26 cellular contexts compared by ENCODE assay signal in genomic region chr16:11248133-11248532, GRCh38. TPM values are rescaled to one million over a fixed set of nuclear protein-coding genes. Genes with fewer than 3 reads are reported as not detected.
DNase-seq lines count a peak whose midpoint lies in the region; ATAC-seq and FAIRE-seq lines count a peak whose summit lies in the region.
"Had no signal": no experiment of that assay in that cellular context is flagged by ENCODE, and none has a peak within 500 bp of the region (broad histone marks: within the 10 kb centered on the region; RNA-seq: fewer than 3 reads in every experiment).

No MANE protein-coding gene starts in this region.

- H3K36me3 Mint-ChIP-seq in activated CD4-positive, alpha-beta T cell treated with anti-CD3 and anti-CD28 coated beads for 36 hours (ENCODE audit: low read depth) = peaks cover 38% of the 10 kb centered on the region
- H3K36me3 Mint-ChIP-seq in activated CD4-positive, alpha-beta memory T cell treated with anti-CD3 and anti-CD28 coated beads, Interleukin-2, amount 10 ng/mL, durations not matched to agents 7 days and 5 days (ENCODE audit: low read depth) = peaks cover 51% of the 10 kb centered on the region
- H3K36me3 Mint-ChIP-seq in stimulated activated memory B cell treated with anti-CD40 and anti-IgM and Interleukin-4, amounts not matched to agents 10 μg/mL and 1 μg/mL and 100 μg/mL, for 72 hours = peaks cover 21% of the 10 kb centered on the region
- H3K36me3 Mint-ChIP-seq in T-helper 17 cell (ENCODE audit: low read depth) = peaks cover 2% of the 10 kb centered on the region

- ATAC-seq in activated CD4-positive, alpha-beta T cell treated with anti-CD3 and anti-CD28 coated beads for 36 hours = peak; percentile 4
- ATAC-seq in stimulated activated memory B cell treated with anti-CD40 and anti-IgM and Interleukin-4, amounts not matched to agents 10 μg/mL and 1 μg/mL and 100 μg/mL, for 72 hours = peak; percentile 37
- ATAC-seq in T-helper 17 cell = no peak
- ATAC-seq: left colon, T-cell had no signal

- no peaks in the 10 kb centered on the region for H3K9me3 ChIP-seq in T-helper 17 cell (ENCODE audit: control insufficient read depth, low read length, poor library complexity, severe bottlenecking)
- H3K9me3 ChIP-seq: colonic mucosa, SJCRH30, thyroid gland had no signal

- DNase-seq in activated CD4-positive, alpha-beta T cell treated with anti-CD3 and anti-CD28 coated beads for 36 hours = peak; percentile 55
- no peak for DNase-seq in activated CD4-positive, alpha-beta T cell treated with anti-CD3 and anti-CD28 coated beads for 1 hour
- DNase-seq in stimulated activated CD4-positive, alpha-beta T cell treated with anti-CD3 and anti-CD28 coated beads, Interleukin-1b, Interleukin-23, amount 100 ng/mL, for 48 hours = peak; percentile 69
- DNase-seq in stimulated activated CD4-positive, alpha-beta T cell treated with anti-CD3 and anti-CD28 coated beads, Interleukin-4, amount 100 ng/mL, for 4 hours = no peak
- DNase-seq in activated CD4-positive, alpha-beta memory T cell treated with anti-CD3 and anti-CD28 coated beads, Interleukin-2, amount 10 ng/mL, durations not matched to agents 7 days and 5 days = no peak
- DNase-seq in T-helper 17 cell (no peak), HTR-8/SVneo (ENCODE audit: insufficient read length, low spot score) (no peak)
- DNase-seq: colonic mucosa; glutamatergic neuron; H9; left colon; mesendoderm; MM.1S; NCI-H1436 treated with DMSO at 0.1 percent for 48 hours; NCI-H345; SJCRH30; stimulated activated CD4-positive, alpha-beta T cell treated with anti-CD3 and anti-CD28 coated beads, Interleukin-2, amount 100 ng/mL, for 24 hours; stimulated activated naive CD4-positive, alpha-beta T cell treated with Interleukin-2 at 50 U/mL for 16 hours; T-cell; thyroid gland had no signal

- POLR2A ChIA-PET in activated CD4-positive, alpha-beta T cell treated with anti-CD3 and anti-CD28 coated beads for 36 hours (lab: Charles Lee) = interaction anchor here (0.6 to 1.7 kb wide), 5 partner anchors 20 to 279 kb away, joined by 3 to 5 read pairs (median 3); partner anchors contain the start of gene TNP2
- POLR2A ChIA-PET in activated CD4-positive, alpha-beta memory T cell treated with anti-CD3 and anti-CD28 coated beads, Interleukin-2, amount 10 ng/mL, durations not matched to agents 7 days and 5 days (lab: Charles Lee) = interaction anchor here (0.7 to 3.8 kb wide), 15 partner anchors 8 to 276 kb away, joined by 3 to 37 read pairs (median 4); partner anchors contain the start of gene SOCS1

- intact Hi-C loops in activated CD4-positive, alpha-beta T cell treated with anti-CD3 and anti-CD28 coated beads for 36 hours (cut with DNase I, micrococcal nuclease) = no loop called here

- H3K27ac Mint-ChIP-seq in activated CD4-positive, alpha-beta T cell treated with anti-CD3 and anti-CD28 coated beads for 36 hours = peak overlapping the region; percentile 33
- H3K27ac Mint-ChIP-seq in activated CD4-positive, alpha-beta memory T cell treated with anti-CD3 and anti-CD28 coated beads, Interleukin-2, amount 10 ng/mL, durations not matched to agents 7 days and 5 days = peak overlapping the region; percentile 32
- H3K27ac Mint-ChIP-seq in stimulated activated memory B cell treated with anti-CD40 and anti-IgM and Interleukin-4, amounts not matched to agents 10 μg/mL and 1 μg/mL and 100 μg/mL, for 72 hours = peak overlapping the region; percentile 53
- H3K27ac Mint-ChIP-seq in T-helper 17 cell = no peak overlapping the region
- H3K27ac Mint-ChIP-seq: T-cell had no signal

- FAIRE-seq in HTR-8/SVneo (lab: Jason Lieb, UNC) = no peak

- H3K9me3 Mint-ChIP-seq in activated CD4-positive, alpha-beta T cell treated with anti-CD3 and anti-CD28 coated beads for 36 hours (ENCODE audit: low read depth) = no peaks in the 10 kb centered on the region
- no peaks in the 10 kb centered on the region for H3K9me3 Mint-ChIP-seq in activated CD4-positive, alpha-beta memory T cell treated with anti-CD3 and anti-CD28 coated beads, Interleukin-2, amount 10 ng/mL, durations not matched to agents 7 days and 5 days
- no peaks in the 10 kb centered on the region for H3K9me3 Mint-ChIP-seq in stimulated activated memory B cell treated with anti-CD40 and anti-IgM and Interleukin-4, amounts not matched to agents 10 μg/mL and 1 μg/mL and 100 μg/mL, for 72 hours
- H3K9me3 Mint-ChIP-seq: activated T-helper 2 cell treated with anti-CD3 and anti-CD28 coated beads, Interferon-gamma antibody, Interleukin-2, Interleukin-4, amounts not matched to agents 10 μg/mL and 5 μg/mL and 100 μg/mL, durations not matched to agents 14 hours and 24 hours and 36 hours; endodermal cell; H9; T-cell had no signal

- no peaks in the 10 kb centered on the region for H3K27me3 Mint-ChIP-seq in activated CD4-positive, alpha-beta T cell treated with anti-CD3 and anti-CD28 coated beads for 36 hours
- H3K27me3 Mint-ChIP-seq in activated CD4-positive, alpha-beta memory T cell treated with anti-CD3 and anti-CD28 coated beads, Interleukin-2, amount 10 ng/mL, durations not matched to agents 7 days and 5 days = no peaks in the 10 kb centered on the region
- no peaks in the 10 kb centered on the region for H3K27me3 Mint-ChIP-seq in stimulated activated memory B cell treated with anti-CD40 and anti-IgM and Interleukin-4, amounts not matched to agents 10 μg/mL and 1 μg/mL and 100 μg/mL, for 72 hours
- H3K27me3 Mint-ChIP-seq in T-helper 17 cell = no peaks in the 10 kb centered on the region
- H3K27me3 Mint-ChIP-seq: T-cell had no signal

- H3K4me3 Mint-ChIP-seq in activated CD4-positive, alpha-beta T cell treated with anti-CD3 and anti-CD28 coated beads for 36 hours = no peak overlapping the region
- H3K4me3 Mint-ChIP-seq in activated CD4-positive, alpha-beta memory T cell treated with anti-CD3 and anti-CD28 coated beads, Interleukin-2, amount 10 ng/mL, durations not matched to agents 7 days and 5 days = no peak overlapping the region
- no peak overlapping the region for H3K4me3 Mint-ChIP-seq in stimulated activated memory B cell treated with anti-CD40 and anti-IgM and Interleukin-4, amounts not matched to agents 10 μg/mL and 1 μg/mL and 100 μg/mL, for 72 hours
- no peak overlapping the region for H3K4me3 Mint-ChIP-seq in T-helper 17 cell
- H3K4me3 Mint-ChIP-seq: endodermal cell, H9, T-cell had no signal

- CTCF ChIA-PET in activated CD4-positive, alpha-beta T cell treated with anti-CD3 and anti-CD28 coated beads for 36 hours (lab: Charles Lee) = interaction anchor here (0.8 to 1.8 kb wide), 4 partner anchors 9 to 284 kb away, joined by 3 to 6 read pairs (median 4); no protein-coding TSS in a partner anchor
- CTCF ChIA-PET in activated CD4-positive, alpha-beta memory T cell treated with anti-CD3 and anti-CD28 coated beads, Interleukin-2, amount 10 ng/mL, durations not matched to agents 7 days and 5 days (lab: Charles Lee) = interaction anchor here (0.6 to 1.6 kb wide), 5 partner anchors 15 to 277 kb away, joined by 3 to 6 read pairs (median 3); no protein-coding TSS in a partner anchor

- H3K4me1 Mint-ChIP-seq in activated CD4-positive, alpha-beta T cell treated with anti-CD3 and anti-CD28 coated beads for 36 hours = peaks cover 59% of the 10 kb centered on the region
- H3K4me1 Mint-ChIP-seq in activated CD4-positive, alpha-beta memory T cell treated with anti-CD3 and anti-CD28 coated beads, Interleukin-2, amount 10 ng/mL, durations not matched to agents 7 days and 5 days = peaks cover 69% of the 10 kb centered on the region
- H3K4me1 Mint-ChIP-seq in stimulated activated memory B cell treated with anti-CD40 and anti-IgM and Interleukin-4, amounts not matched to agents 10 μg/mL and 1 μg/mL and 100 μg/mL, for 72 hours = peaks cover 44% of the 10 kb centered on the region
- peaks cover 21% of the 10 kb centered on the region for H3K4me1 Mint-ChIP-seq in T-helper 17 cell
- H3K4me1 Mint-ChIP-seq: endodermal cell had no signal

RNA-seq across cellular contexts. Expression of gene SOCS1, which starts 7.9 kb away (rescaled TPM):
- 100 to 1,000 TPM in 1 of 2 experiments, 10 to 100 TPM in 1; 100.0 to 103 TPM for total RNA-seq in activated CD4-positive, alpha-beta T cell treated with anti-CD3 and anti-CD28 coated beads for 36 hours
- total RNA-seq in activated CD4-positive, alpha-beta memory T cell treated with anti-CD3 and anti-CD28 coated beads, Interleukin-2, amount 10 ng/mL, durations not matched to agents 7 days and 5 days = 100 to 1,000 TPM; 136 to 142 TPM
- total RNA-seq in T-helper 17 cell = 10 to 100 TPM; 42.1 to 49.5 TPM

RNA-seq across cellular contexts. Expression of gene TNP2, which starts 21.0 kb away (rescaled TPM):
- total RNA-seq in activated CD4-positive, alpha-beta T cell treated with anti-CD3 and anti-CD28 coated beads for 36 hours = not detected
- total RNA-seq in activated CD4-positive, alpha-beta memory T cell treated with anti-CD3 and anti-CD28 coated beads, Interleukin-2, amount 10 ng/mL, durations not matched to agents 7 days and 5 days = not detected
- total RNA-seq in T-helper 17 cell = not detected
- total RNA-seq: activated CD8-positive, alpha-beta memory T cell treated with anti-CD3 and anti-CD28 coated beads for 36 hours; activated T-helper 2 cell treated with anti-CD3 and anti-CD28 coated beads, Interferon-gamma antibody, Interleukin-2, Interleukin-4, amounts not matched to agents 10 μg/mL and 5 μg/mL and 100 μg/mL, durations not matched to agents 14 hours and 24 hours and 36 hours; colonic mucosa; endodermal cell; fibroblast of lung; H9; left colon; omental fat pad; SJCRH30; T-cell; thyroid gland had no signal

RNA-seq across cellular contexts. Expression of gene PRM3, which starts 25.3 kb away (rescaled TPM):
- not detected for total RNA-seq in activated CD4-positive, alpha-beta T cell treated with anti-CD3 and anti-CD28 coated beads for 36 hours
- total RNA-seq in activated CD4-positive, alpha-beta memory T cell treated with anti-CD3 and anti-CD28 coated beads, Interleukin-2, amount 10 ng/mL, durations not matched to agents 7 days and 5 days = not detected
- not detected for total RNA-seq in T-helper 17 cell
- total RNA-seq: activated CD8-positive, alpha-beta memory T cell treated with anti-CD3 and anti-CD28 coated beads for 36 hours; activated T-helper 2 cell treated with anti-CD3 and anti-CD28 coated beads, Interferon-gamma antibody, Interleukin-2, Interleukin-4, amounts not matched to agents 10 μg/mL and 5 μg/mL and 100 μg/mL, durations not matched to agents 14 hours and 24 hours and 36 hours; colonic mucosa; endodermal cell; fibroblast of lung; H9; left colon; omental fat pad; SJCRH30; T-cell; thyroid gland had no signal

RNA-seq across cellular contexts. Expression of gene PRM2, which starts 28.1 kb away (rescaled TPM):
- total RNA-seq in activated CD4-positive, alpha-beta T cell treated with anti-CD3 and anti-CD28 coated beads for 36 hours = not detected
- not detected for total RNA-seq in activated CD4-positive, alpha-beta memory T cell treated with anti-CD3 and anti-CD28 coated beads, Interleukin-2, amount 10 ng/mL, durations not matched to agents 7 days and 5 days
- total RNA-seq in T-helper 17 cell = not detected
- total RNA-seq: activated CD8-positive, alpha-beta memory T cell treated with anti-CD3 and anti-CD28 coated beads for 36 hours; activated T-helper 2 cell treated with anti-CD3 and anti-CD28 coated beads, Interferon-gamma antibody, Interleukin-2, Interleukin-4, amounts not matched to agents 10 μg/mL and 5 μg/mL and 100 μg/mL, durations not matched to agents 14 hours and 24 hours and 36 hours; colonic mucosa; endodermal cell; fibroblast of lung; H9; left colon; omental fat pad; SJCRH30; T-cell had no signal

RNA-seq across cellular contexts. Expression of gene PRM1, which starts 33.0 kb away (rescaled TPM):
- not detected for total RNA-seq in activated CD4-positive, alpha-beta T cell treated with anti-CD3 and anti-CD28 coated beads for 36 hours
- not detected for total RNA-seq in activated CD4-positive, alpha-beta memory T cell treated with anti-CD3 and anti-CD28 coated beads, Interleukin-2, amount 10 ng/mL, durations not matched to agents 7 days and 5 days
- total RNA-seq in T-helper 17 cell = not detected
- total RNA-seq: activated CD8-positive, alpha-beta memory T cell treated with anti-CD3 and anti-CD28 coated beads for 36 hours; activated T-helper 2 cell treated with anti-CD3 and anti-CD28 coated beads, Interferon-gamma antibody, Interleukin-2, Interleukin-4, amounts not matched to agents 10 μg/mL and 5 μg/mL and 100 μg/mL, durations not matched to agents 14 hours and 24 hours and 36 hours; colonic mucosa; endodermal cell; fibroblast of lung; H9; left colon; omental fat pad; SJCRH30; T-cell had no signal

Comparison
In these comparisons a context has a peak if more than half of its experiments do, and no peak if none do; other contexts are left out.
1. DNase-seq: peak in activated CD4-positive, alpha-beta T cell treated with anti-CD3 and anti-CD28 coated beads for 36 hours (single experiment) and stimulated activated CD4-positive, alpha-beta T cell treated with anti-CD3 and anti-CD28 coated beads, Interleukin-1b, Interleukin-23, amount 100 ng/mL, for 48 hours (single experiment); none in activated CD4-positive, alpha-beta T cell treated with anti-CD3 and anti-CD28 coated beads for 1 hour (single experiment), stimulated activated CD4-positive, alpha-beta T cell treated with anti-CD3 and anti-CD28 coated beads, Interleukin-4, amount 100 ng/mL, for 4 hours (0 of 2), activated CD4-positive, alpha-beta memory T cell treated with anti-CD3 and anti-CD28 coated beads, Interleukin-2, amount 10 ng/mL, durations not matched to agents 7 days and 5 days (single experiment), T-helper 17 cell (0 of 3) and HTR-8/SVneo (single experiment).